In genomic region chr21:41166947-41167346, GRCh38 we compare ENCODE assay signal across 8 cellular contexts. TPM values are rescaled to one million over a fixed set of nuclear protein-coding genes. Genes with fewer than 3 reads are reported as not detected.
DNase-seq lines count a peak whose midpoint lies in the region; ATAC-seq and TF ChIP-seq lines count a peak whose summit lies in the region.

No MANE protein-coding gene starts in this region.

- peak overlapping the region; percentile 47 for H3K27ac Mint-ChIP-seq in osteocyte (ENCODE audit: unreplicated experiment)

- in situ Hi-C loops in SK-MEL-5 (cut with HindIII; ENCODE audit: low pct_unique_long_range_greater_than_20kb, low sequenced_read_pairs) = no loop called here

- H3K4me1 ChIP-seq in BLaER1 treated with 17β-estradiol and CSF1 and Interleukin-3, amounts not matched to agents 10 nM and 100 nM = peaks cover 0 to 21% (median 14%) of the 10 kb centered on the region in 10 experiments; a peak in 14 of 20 replicates

- DNase-seq in SK-MEL-5 (ENCODE audit: low read depth, low spot score) = peak; percentile 32
- DNase-seq in fibroblast of the aortic adventitia (ENCODE audit: low read depth) = peak; percentile 15
- DNase-seq in osteocyte (ENCODE audit: extremely low spot score, unreplicated experiment) = no peak
- DNase-seq in NCI-H1930 (lab: John Stamatoyannopoulos, UW) = no peak
- no peak for DNase-seq in NCI-H1048 (lab: John Stamatoyannopoulos, UW)

- no peaks in the 10 kb centered on the region for H3K9me3 Mint-ChIP-seq in osteocyte (ENCODE audit: unreplicated experiment)

- H3K36me3 Mint-ChIP-seq in osteocyte (ENCODE audit: unreplicated experiment) = peaks cover 1% of the 10 kb centered on the region

- H3K27ac ChIP-seq in BLaER1 treated with 17β-estradiol and CSF1 and Interleukin-3, amounts not matched to agents 10 nM and 100 nM = peak overlapping the region in 5 of 11 experiments; percentile 79 to 88 (median 85); a peak in 10 of 22 replicates

- no peak for ATAC-seq in GM21619 (IDR thresholded peaks at IDR 0.05; ENCODE audit: unreplicated experiment)
- no peak for ATAC-seq in HG03108 (IDR thresholded peaks at IDR 0.05; ENCODE audit: unreplicated experiment)

- peak overlapping the region; percentile 75 to 93 (median 83); a peak in 20 of 22 replicates for H3K9ac ChIP-seq in BLaER1 treated with 17β-estradiol and CSF1 and Interleukin-3, amounts not matched to agents 10 nM and 100 nM

- H3K4me3 ChIP-seq in BLaER1 treated with 17β-estradiol and CSF1 and Interleukin-3, amounts not matched to agents 10 nM and 100 nM = peak overlapping the region; percentile 70 to 88 (median 78)
- H3K4me3 ChIP-seq in fibroblast of the aortic adventitia (ENCODE audit: low read depth, low read length) = peak overlapping the region; percentile 79

- H3K4me1 Mint-ChIP-seq in osteocyte (ENCODE audit: unreplicated experiment) = peaks cover 13% of the 10 kb centered on the region

- TF ChIP-seq CTCF in fibroblast of the aortic adventitia (IDR thresholded peaks at IDR 0.05; ENCODE audit: insufficient read depth, low read length) (no peak), osteocyte (IDR thresholded peaks at IDR 0.05) (no peak)

- H3K4me3 Mint-ChIP-seq in osteocyte (ENCODE audit: unreplicated experiment) = peak overlapping the region; percentile 70

- H3K36me3 ChIP-seq in BLaER1 treated with 17β-estradiol and CSF1 and Interleukin-3, amounts not matched to agents 10 nM and 100 nM = no peaks in the 10 kb centered on the region

- H3K27me3 Mint-ChIP-seq in osteocyte (ENCODE audit: unreplicated experiment) = peaks cover 9% of the 10 kb centered on the region

- no peaks in the 10 kb centered on the region for H3K9me3 ChIP-seq in BLaER1 treated with 17β-estradiol and CSF1 and Interleukin-3, amounts not matched to agents 10 nM and 100 nM (replicated peaks in 1 of 11)

- H3K4me2 ChIP-seq in BLaER1 treated with 17β-estradiol and CSF1 and Interleukin-3, amounts not matched to agents 10 nM and 100 nM = peak overlapping the region; percentile 90 to 100 (median 99)

- H3K27me3 ChIP-seq in BLaER1 treated with 17β-estradiol and CSF1 and Interleukin-3, amounts not matched to agents 10 nM and 100 nM = peaks cover 13 to 41% (median 29%) of the 10 kb centered on the region in 11 experiments

- H4K20me1 ChIP-seq in BLaER1 treated with 17β-estradiol and CSF1 and Interleukin-3, amounts not matched to agents 10 nM and 100 nM = peaks cover 0 to 4% (median 0%) of the 10 kb centered on the region in 11 experiments; a peak in 2 of 22 replicates

RNA-seq across cellular contexts. Expression of gene BACE2, which starts 1.0 kb away (rescaled TPM):
- 490 and 502 TPM in 2 replicates for total RNA-seq in SK-MEL-5 (2014; rRNA removed; shearing (Covaris generic))
- polyA plus RNA-seq in SK-MEL-5 (2015; cell fraction: cytosol; rRNA removed) = 485 and 573 TPM in 2 replicates
- polyA plus RNA-seq in SK-MEL-5 (2015; cell fraction: nucleus; rRNA removed) = 123 and 129 TPM in 2 replicates
- 122 and 127 TPM in 2 replicates for total RNA-seq in fibroblast of the aortic adventitia (ENCODE audit: low replicate concordance)
- 49.5 and 55.4 TPM in 2 replicates for total RNA-seq in osteocyte

Comparison
In these comparisons a context has a peak if more than half of its experiments do, and no peak if none do; other contexts are left out.
1. DNase-seq: peak in SK-MEL-5 (single experiment) and fibroblast of the aortic adventitia (single experiment); none in osteocyte (single experiment), NCI-H1930 (0 of 2) and NCI-H1048 (single experiment).